1 cellular context compared by ENCODE assay signal in genomic region chr2:172736419-172737174, GRCh38.
TF ChIP-seq lines count a peak whose summit lies in the region.

No MANE protein-coding gene starts in this region.

TF ChIP-seq in WTC11, 78 proteins besides CTCF, POLR2A, EP300 and RAD21 (continued from another document):
- TF ChIP-seq PRDM15 (CRISPR knock-in tag; IDR thresholded peaks at IDR 0.05) = no peak
